ENCODE assay signal across 8 cellular contexts in the genomic region with DNA sequence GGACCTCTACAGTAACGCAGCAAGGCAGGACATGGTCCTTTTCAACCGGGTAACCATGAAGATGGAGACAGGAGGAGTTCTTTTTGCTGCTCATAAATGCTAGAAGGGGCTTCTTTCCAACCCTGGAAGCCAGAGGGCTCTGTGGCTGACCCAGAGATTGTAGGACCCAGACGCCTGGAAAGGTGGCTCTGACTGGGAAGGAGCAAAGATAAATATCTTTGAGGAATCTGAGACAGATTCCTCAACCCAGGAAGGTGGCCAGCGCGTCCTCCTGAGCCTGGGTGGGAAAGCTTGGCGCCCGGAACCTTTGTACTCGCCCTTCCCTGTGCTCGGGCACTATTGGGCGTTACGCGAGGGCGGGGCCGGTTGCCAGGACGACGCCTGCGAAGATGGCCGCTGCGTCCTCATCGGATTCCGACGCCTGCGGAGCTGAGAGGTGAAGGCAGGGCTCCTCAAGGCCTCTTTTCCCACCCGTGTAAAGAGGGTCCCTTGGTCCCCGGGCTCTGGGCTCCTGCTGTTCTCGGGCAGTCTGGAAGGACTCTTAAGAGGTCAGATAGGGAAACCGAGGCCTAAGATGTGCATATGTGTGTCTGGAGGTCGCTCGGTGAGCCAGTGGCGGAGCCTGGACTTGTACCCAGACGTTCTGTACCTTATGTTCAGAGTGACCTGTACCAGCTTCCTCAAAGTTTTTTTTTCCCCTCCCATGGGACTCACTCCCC. TPM values are rescaled to one million over a fixed set of nuclear protein-coding genes. Genes with fewer than 3 reads are reported as not detected.
DNase-seq lines count a peak whose midpoint lies in the region; ATAC-seq and TF ChIP-seq lines count a peak whose summit lies in the region.

BBS1 (plus strand) TSS at position 365 of the 719 bp plus-strand sequence; CDS start at position 390, 25 bp downstream.

- peaks cover 10% of the 10 kb centered on the region for H3K36me3 Mint-ChIP-seq in activated CD4-positive, alpha-beta T cell treated with anti-CD3 and anti-CD28 coated beads for 36 hours (ENCODE audit: low read depth)
- peaks cover 10% of the 10 kb centered on the region for H3K36me3 Mint-ChIP-seq in chondrocyte (ENCODE audit: low read depth)

- peaks cover 10% of the 10 kb centered on the region for H3K4me1 Mint-ChIP-seq in activated CD4-positive, alpha-beta T cell treated with anti-CD3 and anti-CD28 coated beads for 36 hours
- H3K4me1 Mint-ChIP-seq in chondrocyte (ENCODE audit: low read depth), result peaks cover 12% of the 10 kb centered on the region

- peak within 1 kb of the TSS; percentile 57 for H3K27ac ChIP-seq in layer of hippocampus (ENCODE audit: low read depth, low read length)

- CTCF ChIA-PET in activated CD4-positive, alpha-beta T cell treated with anti-CD3 and anti-CD28 coated beads for 36 hours (lab: Charles Lee), result interaction anchor here (0.5 to 2.1 kb wide), 8 partner anchors 27 to 447 kb away, joined by 3 to 8 read pairs (median 3); partner anchors contain the start of genes MRPL11 and RBM4B

- H3K9me3 Mint-ChIP-seq in activated CD4-positive, alpha-beta T cell treated with anti-CD3 and anti-CD28 coated beads for 36 hours (ENCODE audit: low read depth), result no peaks in the 10 kb centered on the region
- no peaks in the 10 kb centered on the region for H3K9me3 Mint-ChIP-seq in chondrocyte (ENCODE audit: low read depth)

- POLR2A ChIA-PET in activated CD4-positive, alpha-beta T cell treated with anti-CD3 and anti-CD28 coated beads for 36 hours (lab: Charles Lee), result interaction anchor here (0.6 to 1.1 kb wide), 3 partner anchors 44 to 168 kb away, joined by 3 to 4 read pairs (median 4); partner anchors contain the start of genes PELI3 and RBM4B

- ATAC-seq in HG03108 (IDR thresholded peaks at IDR 0.05; ENCODE audit: unreplicated experiment), result peak; percentile 87
- ATAC-seq in activated CD4-positive, alpha-beta T cell treated with anti-CD3 and anti-CD28 coated beads for 36 hours, result peak; percentile 98

- intact Hi-C loops in activated CD4-positive, alpha-beta T cell treated with anti-CD3 and anti-CD28 coated beads for 36 hours (cut with DNase I, micrococcal nuclease), result loop anchor here in 1 of 2 experiments (1.0 kb wide), 10 partner anchors 30 to 448 kb away; partner anchors contain the start of genes ACTN3, CCDC87, CCS and DPP3

- peak within 1 kb of the TSS; percentile 86 for H3K4me3 Mint-ChIP-seq in activated CD4-positive, alpha-beta T cell treated with anti-CD3 and anti-CD28 coated beads for 36 hours
- peak within 1 kb of the TSS; percentile 96 for H3K4me3 Mint-ChIP-seq in chondrocyte (ENCODE audit: unreplicated experiment)

- no peaks in the 10 kb centered on the region for H3K27me3 ChIP-seq in layer of hippocampus (ENCODE audit: control insufficient read depth, insufficient read depth, low read length)

- H3K27me3 Mint-ChIP-seq in activated CD4-positive, alpha-beta T cell treated with anti-CD3 and anti-CD28 coated beads for 36 hours, result no peaks in the 10 kb centered on the region
- H3K27me3 Mint-ChIP-seq in chondrocyte (ENCODE audit: low read depth), result no peaks in the 10 kb centered on the region

- TF ChIP-seq CTCF in chondrocyte (IDR thresholded peaks at IDR 0.05), result peak; percentile 2

- peak; percentile 64 for DNase-seq in SIG-M5 treated with dmso at 0.1 percent for 504 hours (lab: John Stamatoyannopoulos, UW; ENCODE audit: unreplicated experiment)
- DNase-seq in SIG-M5 (lab: John Stamatoyannopoulos, UW), result no peak
- peak; percentile 44 for DNase-seq in NCI-H446 treated with DMSO at 0.1 percent for 48 hours (lab: John Stamatoyannopoulos, UW)
- peak; percentile 88 for DNase-seq in activated CD4-positive, alpha-beta T cell treated with anti-CD3 and anti-CD28 coated beads for 36 hours
- DNase-seq in chondrocyte (ENCODE audit: low spot score), result peak; percentile 96
- peak; percentile 45 to 78 for DNase-seq in stimulated activated CD4-positive, alpha-beta T cell treated with anti-CD3 and anti-CD28 coated beads, Interleukin-1b, Interleukin-23, amount 100 ng/mL, for 1 hour (ENCODE audit: low read depth in 2 of 2)

- peak within 1 kb of the TSS; percentile 48 for H3K27ac Mint-ChIP-seq in activated CD4-positive, alpha-beta T cell treated with anti-CD3 and anti-CD28 coated beads for 36 hours
- H3K27ac Mint-ChIP-seq in chondrocyte (ENCODE audit: unreplicated experiment), result peak within 1 kb of the TSS; percentile 82

RNA-seq across cellular contexts. Expression of gene BBS1, which starts in this region (rescaled TPM):
- 10 to 100 TPM in 1 of 2 experiments, 1 to 10 TPM in 1; 9.4 to 10.7 TPM for total RNA-seq in activated CD4-positive, alpha-beta T cell treated with anti-CD3 and anti-CD28 coated beads for 36 hours
- total RNA-seq in chondrocyte, result 18.1 to 40.6 TPM (median 20.6 TPM) in 3 replicates
